Comparison of ENCODE assay signal across 1 cellular context in genomic region chr2:188473306-188473705, GRCh38.
TF ChIP-seq lines count a peak whose summit lies in the region.

No MANE protein-coding gene starts in this region.

TF ChIP-seq in WTC11, 78 proteins besides CTCF, POLR2A, EP300 and RAD21 (continued from another document):
- TF ChIP-seq ZBTB43 (CRISPR knock-in tag; IDR thresholded peaks at IDR 0.05) (no peak), ZNF416 (CRISPR knock-in tag; IDR thresholded peaks at IDR 0.05) (no peak), TCF7 (CRISPR knock-in tag; IDR thresholded peaks at IDR 0.05; ENCODE audit: low read depth) (no peak), CREM (CRISPR knock-in tag; IDR thresholded peaks at IDR 0.05) (no peak), ZNF423 (CRISPR knock-in tag; IDR thresholded peaks at IDR 0.05) (no peak)
- TF ChIP-seq, protein P1, sequence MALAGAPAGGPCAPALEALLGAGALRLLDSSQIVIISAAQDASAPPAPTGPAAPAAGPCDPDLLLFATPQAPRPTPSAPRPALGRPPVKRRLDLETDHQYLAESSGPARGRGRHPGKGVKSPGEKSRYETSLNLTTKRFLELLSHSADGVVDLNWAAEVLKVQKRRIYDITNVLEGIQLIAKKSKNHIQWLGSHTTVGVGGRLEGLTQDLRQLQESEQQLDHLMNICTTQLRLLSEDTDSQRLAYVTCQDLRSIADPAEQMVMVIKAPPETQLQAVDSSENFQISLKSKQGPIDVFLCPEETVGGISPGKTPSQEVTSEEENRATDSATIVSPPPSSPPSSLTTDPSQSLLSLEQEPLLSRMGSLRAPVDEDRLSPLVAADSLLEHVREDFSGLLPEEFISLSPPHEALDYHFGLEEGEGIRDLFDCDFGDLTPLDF (CRISPR knock-in tag; IDR thresholded peaks at IDR 0.05): no peak
- TF ChIP-seq, protein P2, sequence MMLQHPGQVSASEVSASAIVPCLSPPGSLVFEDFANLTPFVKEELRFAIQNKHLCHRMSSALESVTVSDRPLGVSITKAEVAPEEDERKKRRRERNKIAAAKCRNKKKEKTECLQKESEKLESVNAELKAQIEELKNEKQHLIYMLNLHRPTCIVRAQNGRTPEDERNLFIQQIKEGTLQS (CRISPR knock-in tag; conservative IDR thresholded peaks at IDR 0.05): no peak
